Comparison of ENCODE assay signal across 13 cellular contexts in the genomic region with DNA sequence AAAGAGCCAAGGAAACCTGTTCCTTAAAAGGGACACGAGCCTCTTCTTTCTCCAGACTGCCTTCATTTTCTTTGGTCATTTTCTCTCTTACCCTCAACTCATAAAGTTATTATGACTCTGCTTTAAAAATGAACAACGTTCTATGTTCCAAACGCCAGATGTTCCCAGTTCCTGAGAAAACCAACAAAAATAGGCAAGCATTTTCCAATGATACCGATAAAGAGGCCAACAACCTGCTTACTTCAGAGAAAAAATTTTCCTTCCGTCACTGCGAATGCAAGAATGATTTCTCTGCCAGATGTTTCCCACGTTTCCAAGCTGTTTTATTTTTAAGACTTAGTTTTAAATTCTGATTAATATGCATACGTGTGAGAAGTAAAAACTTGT. TPM values are rescaled to one million over a fixed set of nuclear protein-coding genes. Genes with fewer than 3 reads are reported as not detected.
DNase-seq lines count a peak whose midpoint lies in the region; ATAC-seq and TF ChIP-seq lines count a peak whose summit lies in the region.
"Had no signal": no experiment of that assay in that cellular context is flagged by ENCODE, and none has a peak within 500 bp of the region (broad histone marks: within the 10 kb centered on the region; RNA-seq: fewer than 3 reads in every experiment).

No MANE protein-coding gene starts in this region.

- no peaks in the 10 kb centered on the region for H4K20me1 ChIP-seq in hepatocyte (ENCODE audit: insufficient read depth, poor library complexity, severe bottlenecking)

- peak overlapping the region; percentile 96 for H3K4me2 ChIP-seq in hepatocyte

- H2AFZ ChIP-seq in hepatocyte, result no peak overlapping the region

- WGBS in hepatocyte (ENCODE audit: low lambda C conversion rate, missing lambda C conversion rate), result 54% methylated on average over 8 of the region's 8 CpGs

- H3K9ac ChIP-seq in rectal smooth muscle tissue (ENCODE audit: low read length), result no peak overlapping the region

- no peaks in the 10 kb centered on the region for H3K36me3 ChIP-seq in left ventricle myocardium inferior
- no peaks in the 10 kb centered on the region for H3K36me3 ChIP-seq in hepatocyte (replicated peaks; ENCODE audit: insufficient read depth, low read depth)
- H3K36me3 ChIP-seq in rectal smooth muscle tissue (ENCODE audit: control insufficient read depth, insufficient read depth, low read length), result no peaks in the 10 kb centered on the region
- H3K36me3 ChIP-seq in vagina, result no peaks in the 10 kb centered on the region
- H3K36me3 ChIP-seq: WERI-Rb-1 had no signal

- TF ChIP-seq POLR2A in vagina (IDR thresholded peaks at IDR 0.05), result no peak

- H3K9me2 ChIP-seq in hepatocyte (replicated peaks; ENCODE audit: insufficient read depth), result no peaks in the 10 kb centered on the region

- no peaks in the 10 kb centered on the region for H3K79me2 ChIP-seq in hepatocyte

- ATAC-seq in left ventricle myocardium superior (no peak), GM19455 (IDR thresholded peaks at IDR 0.05; ENCODE audit: unreplicated experiment) (no peak)

- H3K9me3 ChIP-seq in left ventricle myocardium inferior (replicated peaks) (peaks cover 10% of the 10 kb centered on the region), hepatocyte (ENCODE audit: low read depth) (no peaks in the 10 kb centered on the region), vagina (no peaks in the 10 kb centered on the region)
- H3K9me3 ChIP-seq: body of pancreas had no signal

- H3K27me3 ChIP-seq in left ventricle myocardium inferior (ENCODE audit: low read depth) (peaks cover 58% of the 10 kb centered on the region), hepatocyte (peaks cover 58% of the 10 kb centered on the region), rectal smooth muscle tissue (ENCODE audit: control insufficient read depth, insufficient read depth, low read length) (no peaks in the 10 kb centered on the region), vagina (no peaks in the 10 kb centered on the region)
- H3K27me3 ChIP-seq: body of pancreas had no signal

- TF ChIP-seq CTCF in left ventricle myocardium inferior (IDR thresholded peaks at IDR 0.05; ENCODE audit: borderline replicate concordance) (no peak), hepatocyte (IDR thresholded peaks at IDR 0.05; ENCODE audit: poor library complexity) (no peak), vagina (IDR thresholded peaks at IDR 0.05) (no peak)

- H3K4me3 ChIP-seq in left ventricle myocardium inferior (peak overlapping the region; percentile 68), hepatocyte (no peak overlapping the region), rectal smooth muscle tissue (ENCODE audit: low read length) (peak overlapping the region; percentile 77), vagina (peak overlapping the region; percentile 63 to 82)

- peaks cover 12% of the 10 kb centered on the region for H3K4me1 ChIP-seq in left ventricle myocardium inferior
- no peaks in the 10 kb centered on the region for H3K4me1 ChIP-seq in hepatocyte (ENCODE audit: insufficient read depth)
- H3K4me1 ChIP-seq in rectal smooth muscle tissue (ENCODE audit: control insufficient read depth, insufficient read depth, low read length), result peaks cover 4% of the 10 kb centered on the region
- peaks cover 9% of the 10 kb centered on the region for H3K4me1 ChIP-seq in vagina

- DNase-seq in left ventricle myocardium inferior (no peak), left ventricle myocardium superior (no peak), hepatocyte (ENCODE audit: low spot score) (no peak), vagina (ENCODE audit: extremely low spot score in 2 of 2) (no peak), hypothalamus (lab: John Stamatoyannopoulos, UW) (no peak)
- no peak for DNase-seq in stimulated activated CD4-positive, alpha-beta T cell treated with anti-CD3 and anti-CD28 coated beads, Interleukin-15, amount 100 ng/mL, for 24 hours
- DNase-seq: ACHN, NCI-H1105 treated with DMSO at 0.1 percent for 48 hours had no signal

- intact Hi-C loops in left ventricle myocardium inferior (cut with micrococcal nuclease) (no loop called here), left ventricle myocardium superior (cut with micrococcal nuclease) (no loop called here), vagina (cut with DNase I) (no loop called here)

- H3K27ac ChIP-seq in left ventricle myocardium inferior (replicated peaks) (peak overlapping the region; percentile 56), hepatocyte (no peak overlapping the region), rectal smooth muscle tissue (ENCODE audit: low read depth, low read length) (peak overlapping the region; percentile 83), vagina (peak overlapping the region; percentile 92)
- H3K27ac ChIP-seq: WERI-Rb-1 had no signal

RNA-seq across cellular contexts. Expression of a gene that starts 0.3 kb away (rescaled TPM):
- total RNA-seq in left ventricle myocardium inferior (0.22 TPM), left ventricle myocardium superior (0.62 TPM), hepatocyte (2.2 and 4.8 TPM in 2 replicates), vagina (5.6 TPM)
- polyA plus RNA-seq in hepatocyte, result 0.13 and 0.61 TPM in 2 replicates
- total RNA-seq: HT-29 had no signal
